18 cellular contexts compared by ENCODE assay signal in genomic region chr2:9388102-9388735, GRCh38.
"Had no signal": no experiment of that assay in that cellular context is flagged by ENCODE, and none has a peak within 500 bp of the region (broad histone marks: within the 10 kb centered on the region; RNA-seq: fewer than 3 reads in every experiment).

No MANE protein-coding gene starts in this region.

- H3K27ac ChIP-seq: neutrophil, VCaP had no signal

- H3K4me3 ChIP-seq: ascending aorta, gastrocnemius medialis, heart left ventricle had no signal

- H3K27me3 ChIP-seq: ascending aorta, gastrocnemius medialis, heart left ventricle, neutrophil had no signal

- ATAC-seq: esophagus mucosa; naive thymus-derived CD8-positive, alpha-beta T cell had no signal

- H3K4me1 ChIP-seq: gastrocnemius medialis had no signal

- H3K36me3 ChIP-seq: gastrocnemius medialis, neutrophil had no signal

- DNase-seq: activated CD4-positive, alpha-beta T cell treated with anti-CD3 and anti-CD28 coated beads for 1 hour; activated CD8-positive, alpha-beta memory T cell treated with anti-CD3 and anti-CD28 coated beads for 24 hours; activated CD8-positive, alpha-beta memory T cell treated with anti-CD3 and anti-CD28 coated beads, Interleukin-2, amount 50 U/mL, for 48 hours; activated gamma-delta T cell; cerebellar nuclear complex; effector CD4-positive, alpha-beta T cell; gastrocnemius medialis; heart left ventricle; left cardiac atrium; naive thymus-derived CD8-positive, alpha-beta T cell; retina; stimulated activated CD4-positive, alpha-beta T cell treated with anti-CD3 and anti-CD28 coated beads, Interleukin-2, amount 100 ng/mL, for 24 hours; stimulated activated naive CD4-positive, alpha-beta T cell treated with Interleukin-2 at 50 U/mL for 16 hours had no signal

- FAIRE-seq: bronchial epithelial cell had no signal

- H3K9me3 ChIP-seq: ascending aorta, gastrocnemius medialis, heart left ventricle, neutrophil had no signal
